In the genomic region with DNA sequence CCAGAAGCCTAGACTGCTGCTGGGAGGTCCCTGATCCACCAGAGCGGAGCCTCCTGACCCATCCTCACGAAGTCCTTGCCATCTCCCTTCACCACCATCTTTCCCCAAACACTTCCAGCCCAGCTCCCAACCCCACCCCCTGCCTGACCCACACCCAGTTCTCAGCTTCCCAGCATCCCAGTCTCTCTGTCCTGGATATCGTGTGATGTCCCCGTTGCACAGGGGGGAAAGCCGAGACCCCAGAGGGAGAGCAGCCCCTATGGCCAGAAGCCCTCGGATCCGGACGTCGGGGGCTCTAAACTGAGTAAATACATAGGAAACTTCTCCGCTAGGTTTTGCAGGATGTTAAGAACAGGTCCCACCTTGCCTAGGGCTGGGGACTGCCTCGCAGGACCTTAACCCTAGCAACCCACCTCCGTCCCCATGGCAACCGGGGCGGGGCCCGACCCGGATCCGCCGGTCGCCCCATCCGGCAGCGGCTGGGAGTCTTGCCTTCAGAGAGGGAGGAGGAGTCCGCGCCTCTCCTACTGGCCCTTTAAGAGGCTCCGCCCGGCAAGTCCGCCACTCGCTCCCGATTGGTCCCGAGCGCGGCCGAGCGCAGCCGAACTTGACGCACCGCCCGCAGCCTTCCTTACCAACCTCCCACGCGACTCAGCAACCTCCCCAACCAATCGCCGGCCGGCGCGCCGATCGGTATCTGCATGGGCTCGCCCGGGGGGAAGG, we compare ENCODE assay signal across 8 cellular contexts. TPM values are rescaled to one million over a fixed set of nuclear protein-coding genes. Genes with fewer than 3 reads are reported as not detected.
DNase-seq lines count a peak whose midpoint lies in the region; ATAC-seq and TF ChIP-seq lines count a peak whose summit lies in the region.

No MANE protein-coding gene starts in this region.

- peaks cover 3% of the 10 kb centered on the region for H3K36me3 Mint-ChIP-seq in activated naive CD8-positive, alpha-beta T cell
- H3K36me3 Mint-ChIP-seq in glutamatergic neuron (ENCODE audit: unreplicated experiment): peaks cover 6% of the 10 kb centered on the region

- H3K27ac ChIP-seq in temporal lobe (ENCODE audit: low read depth, low read length): peak overlapping the region; percentile 93

- ATAC-seq in HG02678 (IDR thresholded peaks at IDR 0.05; ENCODE audit: unreplicated experiment) (peak; percentile 92), omental fat pad (ENCODE audit: low FRiP score) (peak; percentile 99)

- no peaks in the 10 kb centered on the region for H3K9me3 Mint-ChIP-seq in activated naive CD8-positive, alpha-beta T cell (ENCODE audit: low read depth)
- H3K9me3 Mint-ChIP-seq in glutamatergic neuron (ENCODE audit: unreplicated experiment): peaks cover 6% of the 10 kb centered on the region

- H3K4me3 ChIP-seq in GM06990 (replicated peaks; ENCODE audit: low read depth, low read length): peak overlapping the region; percentile 45

- peaks cover 6% of the 10 kb centered on the region for H3K4me1 Mint-ChIP-seq in activated naive CD8-positive, alpha-beta T cell (ENCODE audit: low read depth)
- H3K4me1 Mint-ChIP-seq in glutamatergic neuron (ENCODE audit: low read depth, unreplicated experiment): peaks cover 8% of the 10 kb centered on the region

- H3K36me3 ChIP-seq in GM06990 (ENCODE audit: control insufficient read depth, insufficient read depth, low read length): peaks cover 5% of the 10 kb centered on the region

- peak overlapping the region; percentile 73 for H3K4me3 Mint-ChIP-seq in activated naive CD8-positive, alpha-beta T cell
- peak overlapping the region; percentile 69 for H3K4me3 Mint-ChIP-seq in glutamatergic neuron (ENCODE audit: unreplicated experiment)

- no peak for TF ChIP-seq CTCF in GM06990 (IDR thresholded peaks at IDR 0.05; ENCODE audit: insufficient read depth, low read length, poor library complexity, severe bottlenecking)
- TF ChIP-seq CTCF in glutamatergic neuron (IDR thresholded peaks at IDR 0.05; ENCODE audit: partially characterized antibody, unreplicated experiment): no peak
- no peak for TF ChIP-seq CTCF in omental fat pad (IDR thresholded peaks at IDR 0.05)

- DNase-seq in GM06990 (ENCODE audit: extremely low read depth, insufficient read length) (peak; percentile 100), NCI-H1105 (lab: John Stamatoyannopoulos, UW) (peak; percentile 99), SKM-1 (lab: John Stamatoyannopoulos, UW; ENCODE audit: unreplicated experiment) (peak; percentile 99), glutamatergic neuron (peak; percentile 99), omental fat pad (ENCODE audit: low spot score) (peak; percentile 97)

- no peaks in the 10 kb centered on the region for H3K27me3 Mint-ChIP-seq in activated naive CD8-positive, alpha-beta T cell
- H3K27me3 Mint-ChIP-seq in glutamatergic neuron (ENCODE audit: unreplicated experiment): peaks cover 10% of the 10 kb centered on the region

- H3K27ac Mint-ChIP-seq in activated naive CD8-positive, alpha-beta T cell: no peak overlapping the region
- peak overlapping the region; percentile 73 for H3K27ac Mint-ChIP-seq in glutamatergic neuron (ENCODE audit: unreplicated experiment)

- no peaks in the 10 kb centered on the region for H3K27me3 ChIP-seq in GM06990 (replicated peaks; ENCODE audit: control insufficient read depth, insufficient read depth, low read length)

RNA-seq across cellular contexts. Expression of a gene that starts 0.5 kb away (rescaled TPM):
- 55.3 TPM for total RNA-seq in glutamatergic neuron (ENCODE audit: unreplicated experiment)
- total RNA-seq in omental fat pad: 10 to 100 TPM; 60.4 to 95.8 (median 66.5) TPM
- total RNA-seq in temporal lobe: 9.6 TPM

RNA-seq across cellular contexts. Expression of a gene that starts 13.0 kb away (rescaled TPM):
- total RNA-seq in glutamatergic neuron (ENCODE audit: unreplicated experiment) (0.20 TPM), omental fat pad (1 to 10 TPM in 2 of 4 donors, under 1 TPM in 2; 0.56 to 3.0 (median 1.0) TPM), temporal lobe (0.25 TPM)

RNA-seq across cellular contexts. Expression of a gene that starts 14.9 kb away (rescaled TPM):
- total RNA-seq in glutamatergic neuron (ENCODE audit: unreplicated experiment) (134 TPM), omental fat pad (100 to 1,000 TPM in 1 of 4 donors, 10 to 100 TPM in 3; 27.7 to 127 (median 53.3) TPM), temporal lobe (24.6 TPM)

RNA-seq across cellular contexts. Expression of a gene that starts 33.3 kb away (rescaled TPM):
- total RNA-seq in glutamatergic neuron (ENCODE audit: unreplicated experiment) (2.5 TPM), omental fat pad (1 to 10 TPM in 1 of 4 donors, not detected in 3; 1.4 TPM), temporal lobe (not detected)

RNA-seq across cellular contexts. Expression of a gene that starts 34.4 kb away (rescaled TPM):
- total RNA-seq in glutamatergic neuron (ENCODE audit: unreplicated experiment): not detected
- 1 to 10 TPM in 2 of 4 donors, under 1 TPM in 2; 0.65 to 1.8 (median 1.1) TPM for total RNA-seq in omental fat pad
- 0.25 TPM for total RNA-seq in temporal lobe

Comparison
In these comparisons a context has a peak if more than half of its experiments do, and no peak if none do; other contexts are left out.
1. Peak in every context shown above with its lines: DNase-seq, ATAC-seq, H3K4me3 ChIP-seq and H3K27ac ChIP-seq.